In the genomic region with DNA sequence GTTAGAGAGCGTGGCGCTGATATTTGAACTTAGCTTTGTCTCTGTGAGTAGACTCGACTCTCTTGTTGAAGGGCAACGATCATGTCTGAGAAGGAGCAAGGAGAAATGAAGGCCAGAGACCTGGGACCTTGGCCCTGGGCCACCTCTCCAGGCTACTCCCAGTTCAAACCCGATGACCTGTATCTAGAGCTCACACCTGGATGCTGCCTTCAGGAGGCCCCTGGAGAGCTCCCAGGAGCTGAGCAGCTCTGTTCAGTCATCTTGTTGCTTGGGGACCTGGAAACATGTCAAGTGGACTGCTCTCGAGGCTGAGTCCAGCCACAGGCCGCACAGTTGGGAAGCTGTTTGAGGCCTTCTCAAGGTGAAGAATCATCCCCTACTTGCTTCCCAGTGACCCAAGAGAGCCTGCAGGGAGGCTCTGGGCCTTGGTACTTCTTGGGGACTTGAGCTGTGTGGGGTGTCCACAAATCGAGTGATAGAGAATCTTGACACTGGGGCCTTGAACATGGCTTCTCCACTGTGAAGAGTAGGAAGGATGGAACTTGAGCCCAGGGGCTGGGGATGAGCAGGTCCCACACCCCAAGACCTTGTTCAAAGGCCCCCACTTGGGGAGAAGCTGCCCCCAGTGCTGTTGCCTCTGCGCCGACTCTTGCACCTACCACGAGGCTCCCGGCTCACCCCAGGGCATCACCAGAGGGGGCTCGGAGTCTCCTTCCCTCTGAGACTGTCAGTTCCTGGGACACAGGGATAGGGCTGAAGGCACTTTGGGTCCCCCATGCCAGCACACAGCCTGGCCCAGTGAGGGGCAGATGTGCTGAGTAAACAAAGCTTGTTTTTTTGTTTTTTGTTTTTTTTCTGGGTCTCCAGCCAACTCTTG, we compare ENCODE assay signal across 32 cellular contexts.
"Had no signal": no experiment of that assay in that cellular context is flagged by ENCODE, and none has a peak within 500 bp of the region (broad histone marks: within the 10 kb centered on the region; RNA-seq: fewer than 3 reads in every experiment).

No MANE protein-coding gene starts in this region.

- ATAC-seq: activated CD8-positive, alpha-beta T cell treated with anti-CD3 and anti-CD28 coated beads for 36 hours; activated T-helper 17 cell treated with anti-CD3 and anti-CD28 coated beads, Interleukin-2, amount 50 U/mL, for 72 hours; Panc1; Right ventricle myocardium inferior; T-cell had no signal

- H3K36me3 ChIP-seq: adrenal gland, breast epithelium had no signal

- H3K27me3 ChIP-seq: breast epithelium had no signal

- H3K4me1 Mint-ChIP-seq: activated B cell treated with CpG ODN at 0.5 μM for 24 hours; activated CD4-positive, alpha-beta T cell treated with anti-CD3 and anti-CD28 coated beads, Interleukin-2, amount 10 ng/mL, durations not matched to agents 24 days and 14 days; activated naive CD4-positive, alpha-beta T cell treated with anti-CD3 and anti-CD28 coated beads, Interleukin-2, amount 10 ng/mL, durations not matched to agents 7 days and 5 days; activated naive CD8-positive, alpha-beta T cell treated with anti-CD3 and anti-CD28 coated beads, Interleukin-2, amount 10 ng/mL, durations not matched to agents 7 days and 5 days; activated T-helper 17 cell treated with anti-CD3 and anti-CD28 coated beads, Interleukin-2, amount 50 U/mL, for 72 hours; T-cell had no signal

- H3K27ac Mint-ChIP-seq: activated B cell treated with CpG ODN at 0.5 μM for 24 hours; activated CD4-positive, alpha-beta T cell treated with anti-CD3 and anti-CD28 coated beads, Interleukin-2, amount 10 ng/mL, durations not matched to agents 24 days and 14 days; activated CD8-positive, alpha-beta T cell treated with anti-CD3 and anti-CD28 coated beads for 36 hours; activated naive CD4-positive, alpha-beta T cell treated with anti-CD3 and anti-CD28 coated beads, Interleukin-2, amount 10 ng/mL, durations not matched to agents 7 days and 5 days; activated naive CD8-positive, alpha-beta T cell treated with anti-CD3 and anti-CD28 coated beads, Interleukin-2, amount 10 ng/mL, durations not matched to agents 7 days and 5 days; activated T-helper 17 cell treated with anti-CD3 and anti-CD28 coated beads, Interleukin-2, amount 50 U/mL, for 72 hours; T-cell had no signal

- H3K27me3 Mint-ChIP-seq: activated CD4-positive, alpha-beta T cell treated with anti-CD3 and anti-CD28 coated beads, Interleukin-2, amount 10 ng/mL, durations not matched to agents 24 days and 14 days; activated naive CD4-positive, alpha-beta T cell treated with anti-CD3 and anti-CD28 coated beads, Interleukin-2, amount 10 ng/mL, durations not matched to agents 7 days and 5 days; activated naive CD8-positive, alpha-beta T cell treated with anti-CD3 and anti-CD28 coated beads, Interleukin-2, amount 10 ng/mL, durations not matched to agents 7 days and 5 days had no signal

- H3K4me3 Mint-ChIP-seq: activated B cell treated with CpG ODN at 0.5 μM for 24 hours; activated CD4-positive, alpha-beta T cell treated with anti-CD3 and anti-CD28 coated beads, Interleukin-2, amount 10 ng/mL, durations not matched to agents 24 days and 14 days; activated CD8-positive, alpha-beta T cell treated with anti-CD3 and anti-CD28 coated beads for 36 hours; activated naive CD4-positive, alpha-beta T cell treated with anti-CD3 and anti-CD28 coated beads, Interleukin-2, amount 10 ng/mL, durations not matched to agents 7 days and 5 days; activated naive CD8-positive, alpha-beta T cell treated with anti-CD3 and anti-CD28 coated beads, Interleukin-2, amount 10 ng/mL, durations not matched to agents 7 days and 5 days; activated T-helper 17 cell treated with anti-CD3 and anti-CD28 coated beads, Interleukin-2, amount 50 U/mL, for 72 hours; T-cell had no signal

- H3K9me3 ChIP-seq: adrenal gland, breast epithelium had no signal

- H3K4me1 ChIP-seq: adrenal gland, breast epithelium had no signal

- FAIRE-seq: TTC549 had no signal

- H3K36me3 Mint-ChIP-seq: activated naive CD4-positive, alpha-beta T cell treated with anti-CD3 and anti-CD28 coated beads, Interleukin-2, amount 10 ng/mL, durations not matched to agents 7 days and 5 days; activated naive CD8-positive, alpha-beta T cell treated with anti-CD3 and anti-CD28 coated beads, Interleukin-2, amount 10 ng/mL, durations not matched to agents 7 days and 5 days; T-cell had no signal

- H3K4me3 ChIP-seq: adrenal gland, breast epithelium, SK-N-MC had no signal

- DNase-seq: activated B cell treated with CpG ODN at 0.5 μM for 24 hours; activated CD4-positive, alpha-beta T cell treated with anti-CD3 and anti-CD28 coated beads for 1 hour; activated CD4-positive, alpha-beta T cell treated with anti-CD3 and anti-CD28 coated beads, Interleukin-2, amount 10 ng/mL, durations not matched to agents 24 days and 14 days; activated CD8-positive, alpha-beta T cell treated with anti-CD3 and anti-CD28 coated beads for 36 hours; activated gamma-delta T cell; activated naive CD4-positive, alpha-beta T cell treated with anti-CD3 and anti-CD28 coated beads, Interleukin-2, amount 10 ng/mL, durations not matched to agents 7 days and 5 days; activated naive CD8-positive, alpha-beta T cell treated with anti-CD3 and anti-CD28 coated beads, Interleukin-2, amount 10 ng/mL, durations not matched to agents 7 days and 5 days; activated T-cell treated with anti-CD3 and anti-CD28 coated beads for 4 hours; activated T-cell treated with anti-CD3 and anti-CD28 coated beads, Interleukin-2, amount 50 U/mL, for 48 hours; aorta; caudate nucleus; IMR-90; Kasumi-1; KBM-7; NCI-H146; NCI-H2029 treated with DMSO at 0.1 percent for 48 hours; NCI-H345; NCI-H510A; NCI-H526 treated with DMSO at 0.1 percent for 48 hours; NCI-H82; OCI-M1; RPMI8226; T-cell; T-helper 2 cell; T1000 had no signal

- H3K27ac ChIP-seq: adrenal gland, breast epithelium, SK-N-MC had no signal

- H3K9me3 Mint-ChIP-seq: activated B cell treated with CpG ODN at 0.5 μM for 24 hours; activated CD4-positive, alpha-beta T cell treated with anti-CD3 and anti-CD28 coated beads, Interleukin-2, amount 10 ng/mL, durations not matched to agents 24 days and 14 days; activated CD8-positive, alpha-beta T cell treated with anti-CD3 and anti-CD28 coated beads for 36 hours; activated naive CD4-positive, alpha-beta T cell treated with anti-CD3 and anti-CD28 coated beads, Interleukin-2, amount 10 ng/mL, durations not matched to agents 7 days and 5 days; activated naive CD8-positive, alpha-beta T cell treated with anti-CD3 and anti-CD28 coated beads, Interleukin-2, amount 10 ng/mL, durations not matched to agents 7 days and 5 days; activated T-helper 17 cell treated with anti-CD3 and anti-CD28 coated beads, Interleukin-2, amount 50 U/mL, for 72 hours; T-cell had no signal
